In genomic region chr2:20421988-20422678, GRCh38 we compare ENCODE assay signal across 9 cellular contexts. TPM values are rescaled to one million over a fixed set of nuclear protein-coding genes. Genes with fewer than 3 reads are reported as not detected.
DNase-seq lines count a peak whose midpoint lies in the region; ATAC-seq, FAIRE-seq and TF ChIP-seq lines count a peak whose summit lies in the region.
"Had no signal": no experiment of that assay in that cellular context is flagged by ENCODE, and none has a peak within 500 bp of the region (broad histone marks: within the 10 kb centered on the region; RNA-seq: fewer than 3 reads in every experiment).

No MANE protein-coding gene starts in this region.

- H3K27ac ChIP-seq in osteoblast (ENCODE audit: low read depth, low read length): no peak overlapping the region

- peak overlapping the region; percentile 69 for H3K4me2 ChIP-seq in osteoblast (ENCODE audit: insufficient read depth, low read length)

- H3K27me3 ChIP-seq in osteoblast (ENCODE audit: insufficient read depth, low read length): no peaks in the 10 kb centered on the region

- peaks cover 5% of the 10 kb centered on the region for H4K20me1 ChIP-seq in osteoblast (ENCODE audit: insufficient read depth, low read length)

- H3K9me3 ChIP-seq in osteoblast (ENCODE audit: low read depth, low read length): no peaks in the 10 kb centered on the region

- H2AFZ ChIP-seq in osteoblast (ENCODE audit: low read length): no peak overlapping the region

- H3K4me1 ChIP-seq in osteoblast (ENCODE audit: insufficient read depth, low read length): peaks cover 33% of the 10 kb centered on the region

- peak; percentile 81 for FAIRE-seq in RCC 7860 (lab: Jason Lieb, UNC)

- TF ChIP-seq CTCF in osteoblast (IDR thresholded peaks at IDR 0.05; ENCODE audit: extremely low read depth, low read depth, low read length): no peak

- ATAC-seq in GM21723 (IDR thresholded peaks at IDR 0.05; ENCODE audit: unreplicated experiment) (no peak), GM21737 (IDR thresholded peaks at IDR 0.05; ENCODE audit: unreplicated experiment) (no peak), HG03457 (IDR thresholded peaks at IDR 0.05; ENCODE audit: unreplicated experiment) (no peak)

- peak; percentile 96 for DNase-seq in AG08395 (ENCODE audit: low spot score)
- DNase-seq in RCC 7860 (ENCODE audit: low spot score): peak; percentile 81
- DNase-seq in fibroblast of the conjunctiva (ENCODE audit: low read depth): peak; percentile 88
- peak; percentile 91 for DNase-seq in osteoblast (ENCODE audit: insufficient read length, low spot score, missing footprints)
- DNase-seq in NCI-H748 (lab: John Stamatoyannopoulos, UW; ENCODE audit: unreplicated experiment): no peak

- no peaks in the 10 kb centered on the region for H3K79me2 ChIP-seq in osteoblast (ENCODE audit: insufficient read depth, low read length)

- H3K4me3 ChIP-seq in osteoblast (ENCODE audit: insufficient read depth, low read length): peak overlapping the region; percentile 23
- H3K4me3 ChIP-seq: K562 had no signal

- H3K36me3 ChIP-seq in osteoblast (ENCODE audit: insufficient read depth, low read length): no peaks in the 10 kb centered on the region

RNA-seq across cellular contexts. Expression of gene RHOB, which starts 24.7 kb away (rescaled TPM):
- total RNA-seq in osteoblast: 145 and 161 TPM in 2 replicates
